ENCODE assay signal across 17 cellular contexts in genomic region chr1:107273515-107273914, GRCh38.
DNase-seq lines count a peak whose midpoint lies in the region; ATAC-seq and TF ChIP-seq lines count a peak whose summit lies in the region.
"Had no signal": no experiment of that assay in that cellular context is flagged by ENCODE, and none has a peak within 500 bp of the region (broad histone marks: within the 10 kb centered on the region; RNA-seq: fewer than 3 reads in every experiment).

No MANE protein-coding gene starts in this region.

- no peaks in the 10 kb centered on the region for H3K9me2 ChIP-seq in DOHH2 (replicated peaks; ENCODE audit: control insufficient read depth, low read length)

- H3K27me3 ChIP-seq in DOHH2 (ENCODE audit: control insufficient read depth, low read length) (no peaks in the 10 kb centered on the region), OCI-LY3 (ENCODE audit: low read depth, low read length) (no peaks in the 10 kb centered on the region)

- H3K9me3 ChIP-seq in DOHH2 (ENCODE audit: control insufficient read depth, insufficient read depth, low read length) = no peaks in the 10 kb centered on the region
- no peaks in the 10 kb centered on the region for H3K9me3 ChIP-seq in OCI-LY3 (ENCODE audit: insufficient read depth, low read length)
- H3K9me3 ChIP-seq: Caco-2 had no signal

- H3K79me2 ChIP-seq in DOHH2 (ENCODE audit: control insufficient read depth, low read length) (no peaks in the 10 kb centered on the region), OCI-LY3 (ENCODE audit: low read length) (peaks cover 7% of the 10 kb centered on the region; the same call in 1 of the 2 replicates)

- H3K36me3 Mint-ChIP-seq in stimulated activated memory B cell treated with anti-CD40 and anti-IgM and Interleukin-4, amounts not matched to agents 10 μg/mL and 1 μg/mL and 100 μg/mL, for 72 hours = no peaks in the 10 kb centered on the region
- H3K36me3 Mint-ChIP-seq: CD14-positive monocyte had no signal

- H3K36me3 ChIP-seq in DOHH2 (ENCODE audit: control insufficient read depth, low read length) = no peaks in the 10 kb centered on the region
- H3K36me3 ChIP-seq in OCI-LY3 (replicated peaks; ENCODE audit: low read depth, low read length) = no peaks in the 10 kb centered on the region

- H3K27ac Mint-ChIP-seq in stimulated activated memory B cell treated with anti-CD40 and anti-IgM and Interleukin-4, amounts not matched to agents 10 μg/mL and 1 μg/mL and 100 μg/mL, for 72 hours = peak overlapping the region; percentile 26
- H3K27ac Mint-ChIP-seq: CD14-positive monocyte had no signal

- H3F3A ChIP-seq in DOHH2 (ENCODE audit: control insufficient read depth, insufficient read depth) = no peaks in the 10 kb centered on the region

- H3K4me1 ChIP-seq in DOHH2 (ENCODE audit: control insufficient read depth, low read length) = peaks cover 32% of the 10 kb centered on the region
- H3K4me1 ChIP-seq in OCI-LY3 (ENCODE audit: low read length) = peaks cover 12% of the 10 kb centered on the region
- H3K4me1 ChIP-seq: Caco-2 had no signal

- H2AFZ ChIP-seq in OCI-LY3 (ENCODE audit: low read depth, low read length) = no peak overlapping the region

- H3K4me3 Mint-ChIP-seq in stimulated activated memory B cell treated with anti-CD40 and anti-IgM and Interleukin-4, amounts not matched to agents 10 μg/mL and 1 μg/mL and 100 μg/mL, for 72 hours = peak overlapping the region; percentile 15
- H3K4me3 Mint-ChIP-seq: CD14-positive monocyte had no signal

- peak overlapping the region; percentile 28 for H3K4me2 ChIP-seq in DOHH2 (ENCODE audit: low read length)
- H3K4me2 ChIP-seq in OCI-LY3 (ENCODE audit: low read length) = peak overlapping the region; percentile 40

- H4K20me1 ChIP-seq in DOHH2 (ENCODE audit: control insufficient read depth, insufficient read depth, low read depth, low read length) (no peaks in the 10 kb centered on the region), OCI-LY3 (ENCODE audit: insufficient read depth, low read length) (peaks cover 40% of the 10 kb centered on the region; the same call in 1 of the 2 replicates)

- no peak overlapping the region for H3K9ac ChIP-seq in OCI-LY3 (ENCODE audit: low read length)

- no peak overlapping the region for H3K4me3 ChIP-seq in DOHH2 (ENCODE audit: low read length)
- H3K4me3 ChIP-seq in OCI-LY3 (ENCODE audit: low read length) = no peak overlapping the region; the same call in none of the 2 replicates
- no peak overlapping the region for H3K4me3 ChIP-seq in epithelial cell of esophagus (ENCODE audit: low read length)

- peaks cover 26% of the 10 kb centered on the region for H3K4me1 Mint-ChIP-seq in stimulated activated memory B cell treated with anti-CD40 and anti-IgM and Interleukin-4, amounts not matched to agents 10 μg/mL and 1 μg/mL and 100 μg/mL, for 72 hours
- H3K4me1 Mint-ChIP-seq: CD14-positive monocyte had no signal

- DNase-seq in epithelial cell of esophagus (ENCODE audit: low read depth) = peak; percentile 40
- DNase-seq in D341Med (ENCODE audit: low spot score) = no peak
- DNase-seq in SKM-1 (lab: John Stamatoyannopoulos, UW; ENCODE audit: unreplicated experiment) = no peak
- no peak for DNase-seq in activated naive CD4-positive, alpha-beta T cell treated with Interleukin-2 at 50 U/mL for 16 hours
- DNase-seq: Caco-2, GDM1, GOT3, IMR-90, NCI-H1417 treated with DMSO at 0.1 percent for 48 hours, NCI-H2029, NCI-H2171 treated with DMSO at 0.1 percent for 48 hours, NCI-H774, SHP77 had no signal

- no peak for ATAC-seq in stimulated activated memory B cell treated with anti-CD40 and anti-IgM and Interleukin-4, amounts not matched to agents 10 μg/mL and 1 μg/mL and 100 μg/mL, for 72 hours

- no peaks in the 10 kb centered on the region for H3K27me3 Mint-ChIP-seq in stimulated activated memory B cell treated with anti-CD40 and anti-IgM and Interleukin-4, amounts not matched to agents 10 μg/mL and 1 μg/mL and 100 μg/mL, for 72 hours

- no peaks in the 10 kb centered on the region for H3K9me3 Mint-ChIP-seq in stimulated activated memory B cell treated with anti-CD40 and anti-IgM and Interleukin-4, amounts not matched to agents 10 μg/mL and 1 μg/mL and 100 μg/mL, for 72 hours
- H3K9me3 Mint-ChIP-seq: CD14-positive monocyte had no signal

- H3K27ac ChIP-seq in DOHH2 (ENCODE audit: low read depth, low read length) (no peak overlapping the region), OCI-LY3 (ENCODE audit: low read length) (no peak overlapping the region)

- TF ChIP-seq CTCF in DOHH2 (IDR thresholded peaks at IDR 0.05; ENCODE audit: low read depth, low read length, poor library complexity, severe bottlenecking) (no peak), OCI-LY3 (IDR thresholded peaks at IDR 0.05; ENCODE audit: low read depth, low read length) (no peak), epithelial cell of esophagus (IDR thresholded peaks at IDR 0.05; ENCODE audit: insufficient read depth, low read depth, low read length, missing control alignments) (no peak)
